In genomic region chr10:91788527-91788926, GRCh38 we compare ENCODE assay signal across 21 cellular contexts. TPM values are rescaled to one million over a fixed set of nuclear protein-coding genes. Genes with fewer than 3 reads are reported as not detected.
DNase-seq lines count a peak whose midpoint lies in the region; ATAC-seq and TF ChIP-seq lines count a peak whose summit lies in the region.
"Had no signal": no experiment of that assay in that cellular context is flagged by ENCODE, and none has a peak within 500 bp of the region (broad histone marks: within the 10 kb centered on the region; RNA-seq: fewer than 3 reads in every experiment).

No MANE protein-coding gene starts in this region.

- CTCF ChIA-PET in RWPE1 (lab: Yijun Ruan, JAX) (interaction anchor here (0.6 to 1.0 kb wide), 3 partner anchors 9 to 155 kb away, joined by 3 to 5 read pairs (median 5); no protein-coding TSS in a partner anchor), OCI-LY7 (lab: Charles Lee; ENCODE audit: unreplicated experiment) (no interaction called here)

- H3K4me2 ChIP-seq in neuronal stem cell (ENCODE audit: insufficient read depth, low read length, poor library complexity, severe bottlenecking) (no peak overlapping the region), OCI-LY7 (ENCODE audit: low read length) (no peak overlapping the region)

- POLR2A ChIA-PET in RWPE1 (lab: Yijun Ruan, JAX; ENCODE audit: low non-redundant PET) (no interaction called here), OCI-LY7 (lab: Charles Lee) (no interaction called here)

- H4K91ac ChIP-seq in neuronal stem cell (ENCODE audit: low read depth, low read length, poor library complexity) = no peak overlapping the region

- H4K8ac ChIP-seq in neuronal stem cell (ENCODE audit: low read depth, low read length) = no peak overlapping the region

- no peaks in the 10 kb centered on the region for H4K20me1 ChIP-seq in OCI-LY7 (ENCODE audit: insufficient read depth, low read length)

- no peak overlapping the region for H3K9ac ChIP-seq in neuronal stem cell (ENCODE audit: low read depth, low read length, poor library complexity)

- DNase-seq in NCI-H146 (lab: John Stamatoyannopoulos, UW) (peak; percentile 4), NCI-H146 treated with DMSO at 0.1 percent for 48 hours (lab: John Stamatoyannopoulos, UW; ENCODE audit: unreplicated experiment) (no peak), RWPE1 (ENCODE audit: low spot score) (no peak), epithelial cell of prostate (ENCODE audit: low read depth, low spot score) (no peak), neuronal stem cell (ENCODE audit: low spot score) (no peak), NCI-H187 (lab: John Stamatoyannopoulos, UW) (no peak), OCI-LY7 (ENCODE audit: low spot score) (no peak)
- DNase-seq: activated CD4-positive, alpha-beta T cell treated with anti-CD3 and anti-CD28 coated beads for 4 hours; activated gamma-delta T cell treated with Interleukin-2 at 50 U/mL for 16 hours; activated T-cell treated with anti-CD3 and anti-CD28 coated beads, Interleukin-2, amount 50 U/mL, for 1 hour; Calu3; cerebellar nuclear complex; glutamatergic neuron; mesendoderm; NCI-H1694; stimulated activated naive CD8-positive, alpha-beta T cell treated with anti-CD3 and anti-CD28 coated beads, Interleukin-15, Interleukin-2, amounts not matched to agents 100 U/mL and 50 U/mL, for 24 hours; T-helper 2 cell had no signal

- no peaks in the 10 kb centered on the region for H3K79me2 ChIP-seq in OCI-LY7 (ENCODE audit: insufficient read depth, low read depth, low read length)

- no peak overlapping the region for H3K23ac ChIP-seq in neuronal stem cell (ENCODE audit: low read depth, low read length, poor library complexity)

- peak overlapping the region; percentile 2 for H3K18ac ChIP-seq in neuronal stem cell (ENCODE audit: low read length)

- H2BK120ac ChIP-seq in neuronal stem cell (ENCODE audit: low read depth, low read length) = no peak overlapping the region

- BruUV-seq in OCI-LY7 (replicated peaks; lab: Mats Ljungman, UMichigan) = no TSS peak

- intact Hi-C loops in OCI-LY7 (cut with micrococcal nuclease; ENCODE audit: unreplicated experiment) = no loop called here

- H2BK5ac ChIP-seq in neuronal stem cell (ENCODE audit: low read length) = no peak overlapping the region

- H3K4ac ChIP-seq in neuronal stem cell (ENCODE audit: low read length) = no peak overlapping the region

- H2BK12ac ChIP-seq in neuronal stem cell (ENCODE audit: low read length) = no peak overlapping the region

- no peak overlapping the region for H3K14ac ChIP-seq in neuronal stem cell (ENCODE audit: low read length)

- H3K4me3 ChIP-seq in neuronal stem cell (ENCODE audit: low read length in 2 of 2) (no peak overlapping the region), OCI-LY7 (ENCODE audit: low read depth, low read length, poor library complexity, severe bottlenecking) (no peak overlapping the region)
- H3K4me3 ChIP-seq: vagina had no signal

- H3K9me3 ChIP-seq in neuronal stem cell (replicated peaks in 1 of 2; ENCODE audit: control insufficient read depth in 2 of 2, insufficient read depth in 1 of 2, low read depth in 1 of 2, low read length in 2 of 2) (no peaks in the 10 kb centered on the region), OCI-LY7 (ENCODE audit: low read length) (no peaks in the 10 kb centered on the region)
- H3K9me3 ChIP-seq: vagina had no signal

- H2AK5ac ChIP-seq in neuronal stem cell (ENCODE audit: low read depth, low read length) = no peak overlapping the region

- no peaks in the 10 kb centered on the region for H3K79me1 ChIP-seq in neuronal stem cell (ENCODE audit: low read depth, low read length)

- no CpG with 5 or more reads among the region's 5 CpGs for WGBS in neuronal stem cell (ENCODE audit: extremely low coverage in 2 of 2, insufficient read length in 2 of 2, insufficient replicate concordance in 1 of 2), 2 donors

- H3K27ac ChIP-seq in RWPE1 (peak overlapping the region; percentile 34; the same call in 1 of the 2 replicates), epithelial cell of prostate (peak overlapping the region; percentile 79), neuronal stem cell (replicated peaks; ENCODE audit: low read length) (no peak overlapping the region), OCI-LY7 (ENCODE audit: low read depth, low read length, poor library complexity, severe bottlenecking) (no peak overlapping the region)
- H3K27ac ChIP-seq: 22Rv1, vagina had no signal

- H2AFZ ChIP-seq in neuronal stem cell (ENCODE audit: low read length) (no peak overlapping the region), OCI-LY7 (ENCODE audit: low read length) (no peak overlapping the region)

- H2BK15ac ChIP-seq in neuronal stem cell (ENCODE audit: low read length) = no peak overlapping the region

- TF ChIP-seq CTCF in RWPE1 (conservative IDR thresholded peaks at IDR 0.05; ENCODE audit: low read depth) (no peak), OCI-LY7 (conservative IDR thresholded peaks at IDR 0.05; ENCODE audit: low read length) (no peak)

- H3K36me3 ChIP-seq in neuronal stem cell (replicated peaks in 1 of 2; ENCODE audit: control insufficient read depth in 2 of 2, insufficient read depth in 2 of 2, low read length in 2 of 2) = no peaks in the 10 kb centered on the region
- no peaks in the 10 kb centered on the region for H3K36me3 ChIP-seq in OCI-LY7 (ENCODE audit: insufficient read depth, low read length)
- H3K36me3 ChIP-seq: vagina had no signal

- ATAC-seq in HG03139 (IDR thresholded peaks at IDR 0.05; ENCODE audit: unreplicated experiment) = no peak
- ATAC-seq: SK-N-SH treated with all-trans-retinoic acid at 6 μM for 48 hours; stimulated activated naive CD8-positive, alpha-beta T cell treated with anti-CD3 and anti-CD28 coated beads, Interleukin-15, Interleukin-2, amounts not matched to agents 100 U/mL and 50 U/mL, for 24 hours had no signal

- no peaks in the 10 kb centered on the region for H3K9me2 ChIP-seq in OCI-LY7 (ENCODE audit: insufficient read depth, low read length)

- H3K4me1 ChIP-seq in neuronal stem cell (ENCODE audit: control insufficient read depth in 2 of 2, insufficient read depth in 1 of 2, low read depth in 1 of 2, low read length in 2 of 2) (peaks cover 0 to 6% of the 10 kb centered on the region in 2 donors), OCI-LY7 (ENCODE audit: insufficient read depth, low read length, poor library complexity, severe bottlenecking) (no peaks in the 10 kb centered on the region)
- H3K4me1 ChIP-seq: vagina had no signal

- H3K27me3 ChIP-seq in neuronal stem cell (ENCODE audit: control insufficient read depth in 3 of 3, insufficient read depth in 3 of 3, low read depth in 1 of 3, low read length in 3 of 3) = no peaks in the 10 kb centered on the region
- H3K27me3 ChIP-seq: vagina had no signal

RNA-seq across cellular contexts. Expression of gene TNKS2, which starts 9.7 kb away (rescaled TPM):
- polyA plus RNA-seq in neuronal stem cell (2013, experiment 1 of 2) = 31.3 TPM
- polyA plus RNA-seq in neuronal stem cell (2013, experiment 2 of 2) = 31.4 TPM
- total RNA-seq in OCI-LY7 (2014; rRNA removed; shearing (Covaris generic)) = 18.0 and 20.0 TPM in 2 replicates
- 31.3 and 32.1 TPM in 2 replicates for total RNA-seq in OCI-LY7 (2022)

Comparison
In these comparisons a context has a peak if more than half of its experiments do, and no peak if none do; other contexts are left out.
1. H3K27ac ChIP-seq: peak in RWPE1 (single experiment) and epithelial cell of prostate (single experiment); none in neuronal stem cell (single experiment) and OCI-LY7 (single experiment).